ENCODE assay signal across 24 cellular contexts in genomic region chr11:34166806-34167740, GRCh38.
DNase-seq lines count a peak whose midpoint lies in the region; ATAC-seq, FAIRE-seq and TF ChIP-seq lines count a peak whose summit lies in the region.
"Had no signal": no experiment of that assay in that cellular context is flagged by ENCODE, and none has a peak within 500 bp of the region (broad histone marks: within the 10 kb centered on the region; RNA-seq: fewer than 3 reads in every experiment).

No MANE protein-coding gene starts in this region.

- H3K4me1 ChIP-seq in IMR-90 (ENCODE audit: control insufficient read depth, insufficient read depth, low read length) (peaks cover 4% of the 10 kb centered on the region), trophoblast cell (ENCODE audit: control insufficient read depth in 1 of 2, insufficient read depth in 2 of 2, low read length in 2 of 2) (peaks cover 15 to 17% of the 10 kb centered on the region in 2 experiments)
- H3K4me1 ChIP-seq: Peyer's patch, SJCRH30 had no signal

- no peak overlapping the region for H2BK20ac ChIP-seq in IMR-90 (ENCODE audit: low read depth, low read length)

- H3K4ac ChIP-seq in IMR-90 (ENCODE audit: low read depth, low read length), result no peak overlapping the region
- H3K4ac ChIP-seq in trophoblast cell (ENCODE audit: low read depth, low read length), result no peak overlapping the region

- POLR2A ChIA-PET in IMR-90 (lab: Charles Lee; ENCODE audit: unreplicated experiment), result no interaction called here

- no peak overlapping the region for H3K4me2 ChIP-seq in IMR-90 (ENCODE audit: low read depth, low read length)
- no peak overlapping the region for H3K4me2 ChIP-seq in trophoblast cell (ENCODE audit: low read length)

- H2BK5ac ChIP-seq in IMR-90 (ENCODE audit: low read depth, low read length, poor library complexity, severe bottlenecking) (no peak overlapping the region), trophoblast cell (ENCODE audit: low read depth, low read length, poor library complexity) (no peak overlapping the region)

- H3K4me3 ChIP-seq in IMR-90 (ENCODE audit: insufficient read depth, low read depth, low read length) (no peak overlapping the region), bronchial epithelial cell (ENCODE audit: low read depth, low read length) (no peak overlapping the region), trophoblast cell (ENCODE audit: low read depth, low read length) (peak overlapping the region; percentile 3), brain microvascular endothelial cell (ENCODE audit: low read depth, low read length) (no peak overlapping the region)
- H3K4me3 ChIP-seq: Peyer's patch, SJCRH30 had no signal

- H3K79me1 ChIP-seq in IMR-90 (ENCODE audit: low read depth in 1 of 2, low read length in 2 of 2), result no peaks in the 10 kb centered on the region
- no peaks in the 10 kb centered on the region for H3K79me1 ChIP-seq in trophoblast cell (ENCODE audit: low read length)

- WGBS in IMR-90 (ENCODE audit: extremely low coverage in 2 of 2, insufficient read length in 1 of 2), 2 experiments, result 94% methylated on average over 11 of the region's 16 CpGs; no CpG with 5 or more reads in 1 of the 2 experiments
- no CpG with 5 or more reads among the region's 16 CpGs for WGBS in trophoblast cell (ENCODE audit: extremely low coverage, insufficient coverage, insufficient read length)

- dilution Hi-C loops in IMR-90 (cut with HindIII; ENCODE audit: low sequenced_read_pairs, unreplicated experiment), result no loop called here

- TF ChIP-seq POLR2A in IMR-90 (IDR thresholded peaks at IDR 0.05; ENCODE audit: low read depth, low read length), result no peak

- H2AK9ac ChIP-seq in IMR-90 (replicated peaks; ENCODE audit: low read depth, low read length, poor library complexity), result no peak overlapping the region

- H2AK5ac ChIP-seq in IMR-90 (ENCODE audit: low read depth, low read length) (no peak overlapping the region), trophoblast cell (ENCODE audit: low read length) (no peak overlapping the region)

- H3K9me1 ChIP-seq in IMR-90 (ENCODE audit: insufficient read depth, low read length), result no peaks in the 10 kb centered on the region; the same call in 1 of the 2 replicates

- H3K27me3 ChIP-seq in IMR-90 (ENCODE audit: control insufficient read depth, insufficient read depth, low read length) (peaks cover 4% of the 10 kb centered on the region), bronchial epithelial cell (ENCODE audit: control insufficient read depth, insufficient read depth, low read length) (no peaks in the 10 kb centered on the region), trophoblast cell (ENCODE audit: insufficient read depth, low read length) (no peaks in the 10 kb centered on the region), brain microvascular endothelial cell (replicated peaks) (no peaks in the 10 kb centered on the region)
- H3K27me3 ChIP-seq: Peyer's patch, SJCRH30 had no signal

- H3K14ac ChIP-seq in IMR-90 (replicated peaks; ENCODE audit: low read depth, low read length) (no peak overlapping the region), trophoblast cell (ENCODE audit: low read length) (no peak overlapping the region)

- H3K56ac ChIP-seq in IMR-90 (ENCODE audit: extremely low read depth, insufficient read depth, low read length), result no peak overlapping the region

- in situ Hi-C loops in IMR-90 (cut with MboI; ENCODE audit: low sequenced_read_pairs), result no loop called here
- in situ Hi-C loops in brain microvascular endothelial cell (cut with HindIII; ENCODE audit: low pct_ligation_motif_present, low sequenced_read_pairs), result loop anchor here (25.0 kb wide), 1 partner anchor 320 kb away; no protein-coding TSS in a partner anchor

- H3K9me3 ChIP-seq in IMR-90 (ENCODE audit: control insufficient read depth, insufficient read depth, low read length), result peaks cover 2% of the 10 kb centered on the region; the same call in 1 of the 2 replicates
- peaks cover 1% of the 10 kb centered on the region for H3K9me3 ChIP-seq in trophoblast cell (ENCODE audit: insufficient read depth, low read depth, low read length)
- H3K9me3 ChIP-seq: Peyer's patch, SJCRH30 had no signal

- H2BK120ac ChIP-seq in IMR-90 (ENCODE audit: low read depth, low read length) (no peak overlapping the region), trophoblast cell (ENCODE audit: insufficient read depth, low read length, poor library complexity) (no peak overlapping the region)

- H4K8ac ChIP-seq in IMR-90 (ENCODE audit: low read depth in 2 of 2, low read length in 2 of 2) (no peak overlapping the region), trophoblast cell (ENCODE audit: low read depth, low read length) (no peak overlapping the region)

- DNase-seq in IMR-90, result no peak
- no peak for DNase-seq in bronchial epithelial cell (ENCODE audit: low read depth)
- DNase-seq in trophoblast cell, result no peak
- DNase-seq in MV-4-11 (lab: John Stamatoyannopoulos, UW), result no peak
- no peak for DNase-seq in activated CD4-positive, alpha-beta T cell treated with anti-CD3 and anti-CD28 coated beads for 1 hour
- DNase-seq in brain microvascular endothelial cell, result no peak
- DNase-seq: DMS53; GDM1; HFFc6; KG1; NCI-H1105; NCI-H146; NCI-H2029; NCI-H2227 treated with DMSO at 0.1 percent for 48 hours; NCI-H510A treated with DMSO at 0.1 percent for 48 hours; NCI-H748 treated with DMSO at 0.1 percent for 48 hours; NK-92 treated with Interleukin-12 subunit alpha and Interleukin-12 subunit beta, amount 100 ng/mL, for 24 hours; Peyer's patch; SJCRH30 had no signal

- ATAC-seq in IMR-90 (ENCODE audit: low read depth) (no peak), GM19455 (IDR thresholded peaks at IDR 0.05; ENCODE audit: unreplicated experiment) (no peak)
- ATAC-seq: HepG2 had no signal

- H4K91ac ChIP-seq in IMR-90 (ENCODE audit: insufficient read depth, low read depth, low read length) (no peak overlapping the region), trophoblast cell (ENCODE audit: low read depth, low read length) (no peak overlapping the region)

- H2BK15ac ChIP-seq in IMR-90 (ENCODE audit: low read depth, low read length), result no peak overlapping the region

- TF ChIP-seq RAD21 in IMR-90 (IDR thresholded peaks at IDR 0.05; ENCODE audit: low read length), result no peak

- H2AFZ ChIP-seq in IMR-90 (replicated peaks; ENCODE audit: low read length, poor library complexity) (peak overlapping the region; percentile 23), trophoblast cell (ENCODE audit: insufficient read depth, low read length, poor library complexity) (no peak overlapping the region)

- peak; percentile 7 for FAIRE-seq in bronchial epithelial cell (lab: Jason Lieb, UNC)
- FAIRE-seq: D721Med, GM18507, GM19239, HepG2 had no signal

- no peaks in the 10 kb centered on the region; the same call in 1 of the 2 replicates for H4K20me1 ChIP-seq in IMR-90 (ENCODE audit: insufficient read depth, low read length)

- no peak overlapping the region for H3K18ac ChIP-seq in IMR-90 (ENCODE audit: low read depth, low read length)
- no peak overlapping the region for H3K18ac ChIP-seq in trophoblast cell (ENCODE audit: low read length)

- intact Hi-C loops in IMR-90 (cut with micrococcal nuclease), result no loop called here

- no peaks in the 10 kb centered on the region for H3K36me3 ChIP-seq in IMR-90 (ENCODE audit: control insufficient read depth, insufficient read depth, low read length)
- no peaks in the 10 kb centered on the region for H3K36me3 ChIP-seq in bronchial epithelial cell (ENCODE audit: control insufficient read depth, insufficient read depth, low read length)
- H3K36me3 ChIP-seq in trophoblast cell (ENCODE audit: control insufficient read depth in 1 of 2, insufficient read depth in 2 of 2, low read length in 2 of 2), result peaks cover 23 to 26% of the 10 kb centered on the region in 2 experiments
- peaks cover 4% of the 10 kb centered on the region for H3K36me3 ChIP-seq in brain microvascular endothelial cell (replicated peaks)
- H3K36me3 ChIP-seq: SJCRH30 had no signal

- H3K79me2 ChIP-seq in trophoblast cell (ENCODE audit: control insufficient read depth, insufficient read depth, low read length, poor library complexity), result no peaks in the 10 kb centered on the region

- CTCF ChIA-PET in IMR-90 (lab: Yijun Ruan, JAX), result no interaction called here

- H4K5ac ChIP-seq in IMR-90 (ENCODE audit: low read depth, low read length), result no peak overlapping the region

- no peak overlapping the region for H3K23ac ChIP-seq in IMR-90 (ENCODE audit: low read depth, low read length)
- no peak overlapping the region for H3K23ac ChIP-seq in trophoblast cell (ENCODE audit: low read length)

- H4K12ac ChIP-seq in trophoblast cell (ENCODE audit: low read depth, low read length), result no peak overlapping the region

- no TSS peak for BruUV-seq in IMR-90 (replicated peaks; lab: Mats Ljungman, UMichigan)

- H3K9ac ChIP-seq in IMR-90 (ENCODE audit: low read depth, low read length) (no peak overlapping the region), trophoblast cell (ENCODE audit: low read length) (no peak overlapping the region)

- H3K27ac ChIP-seq in IMR-90 (ENCODE audit: insufficient read depth, low read length) (no peak overlapping the region), trophoblast cell (ENCODE audit: low read depth, low read length) (no peak overlapping the region), brain microvascular endothelial cell (no peak overlapping the region)
- H3K27ac ChIP-seq: Peyer's patch, SJCRH30 had no signal

- TF ChIP-seq CTCF in IMR-90 (conservative IDR thresholded peaks at IDR 0.05; ENCODE audit: low read depth, low read length), result no peak
- no peak for TF ChIP-seq CTCF in bronchial epithelial cell (IDR thresholded peaks at IDR 0.05; ENCODE audit: insufficient read depth, low read length, severe bottlenecking)
- no peak for TF ChIP-seq CTCF in brain microvascular endothelial cell (IDR thresholded peaks at IDR 0.05; ENCODE audit: low read depth, low read length, missing control alignments)

- no peak overlapping the region for H2BK12ac ChIP-seq in trophoblast cell (ENCODE audit: low read length)

TF ChIP-seq in IMR-90, 13 proteins besides CTCF, POLR2A, EP300 and RAD21:
- no peak for TF ChIP-seq ELK1 (IDR thresholded peaks at IDR 0.05; ENCODE audit: borderline replicate concordance, low read depth, low read length)
